In genomic region chr1:115147928-115148327, GRCh38 we compare ENCODE assay signal across 8 cellular contexts. TPM values are rescaled to one million over a fixed set of nuclear protein-coding genes. Genes with fewer than 3 reads are reported as not detected.
A peak's percentile ranks its signal among the peaks of the same experiment; 100 is the strongest.
DNase-seq lines count a peak whose midpoint lies in the region; ATAC-seq and TF ChIP-seq lines count a peak whose summit lies in the region.
"Not testable (repeated sequence)": the region's sequence is repeated elsewhere in the genome, so short reads cannot be mapped to it uniquely, and the experiment has no call there.

No MANE protein-coding gene starts in this region.

- CTCF ChIA-PET in CD8-positive, alpha-beta T cell (lab: Charles Lee), result not testable (repeated sequence)
- CTCF ChIA-PET in HEK293T (lab: Yijun Ruan, JAX), result interaction anchor here (0.7 to 1.1 kb wide), 2 partner anchors 279 to 314 kb away, joined by 4 to 6 read pairs; no protein-coding TSS in a partner anchor
- CTCF ChIA-PET in activated naive CD4-positive, alpha-beta T cell treated with anti-CD3 and anti-CD28 coated beads for 36 hours (lab: Charles Lee), result interaction anchor here (1.1 kb wide), 1 partner anchor 11 kb away, joined by 3 read pairs; no protein-coding TSS in a partner anchor
- CTCF ChIA-PET in naive thymus-derived CD4-positive, alpha-beta T cell (lab: Charles Lee), result interaction anchor here (1.1 kb wide), 1 partner anchor 9 kb away, joined by 3 read pairs; no protein-coding TSS in a partner anchor

- not testable (repeated sequence) for H3K4me1 ChIP-seq in CD8-positive, alpha-beta T cell (ENCODE audit: insufficient read depth, low read length); left ventricle myocardium inferior; naive thymus-derived CD4-positive, alpha-beta T cell (ENCODE audit: control insufficient read depth in 2 of 2, insufficient read depth in 2 of 2, low read length in 2 of 2); skeletal muscle satellite cell (ENCODE audit: control insufficient read depth, insufficient read depth, low read length)

- DNase-seq in CD8-positive, alpha-beta T cell, result peak in 1 of 7 experiments; percentile 32
- not testable (repeated sequence) for DNase-seq in HEK293T (ENCODE audit: extremely low spot score); T-helper 17 cell; activated naive CD4-positive, alpha-beta T cell treated with anti-CD3 and anti-CD28 coated beads for 36 hours; chondrocyte (ENCODE audit: low spot score); left ventricle myocardium inferior
- peak in 3 of 9 donors; percentile 5 to 43 (median 11) for DNase-seq in naive thymus-derived CD4-positive, alpha-beta T cell

- POLR2A ChIA-PET in CD8-positive, alpha-beta T cell (lab: Charles Lee), result interaction anchor here (0.7 kb wide), 1 partner anchor 1409 kb away, joined by 3 read pairs; no protein-coding TSS in a partner anchor
- POLR2A ChIA-PET in HEK293T (lab: Yijun Ruan, JAX); naive thymus-derived CD4-positive, alpha-beta T cell (lab: Charles Lee): not testable (repeated sequence)

- H3K4me3 Mint-ChIP-seq in CD8-positive, alpha-beta T cell, result peak overlapping the region; percentile 76
- peak overlapping the region; percentile 83 for H3K4me3 Mint-ChIP-seq in T-helper 17 cell
- H3K4me3 Mint-ChIP-seq in activated naive CD4-positive, alpha-beta T cell treated with anti-CD3 and anti-CD28 coated beads for 36 hours, result peak overlapping the region; percentile 27
- peak overlapping the region; percentile 53 for H3K4me3 Mint-ChIP-seq in chondrocyte (ENCODE audit: unreplicated experiment)
- peak overlapping the region; percentile 26 to 85 (median 69) for H3K4me3 Mint-ChIP-seq in naive thymus-derived CD4-positive, alpha-beta T cell

- H3K9me3 ChIP-seq in CD8-positive, alpha-beta T cell (ENCODE audit: low read length); T-helper 17 cell (ENCODE audit: control insufficient read depth, low read length, poor library complexity, severe bottlenecking); left ventricle myocardium inferior (replicated peaks); naive thymus-derived CD4-positive, alpha-beta T cell (ENCODE audit: control insufficient read depth in 2 of 3, low read length in 3 of 3); skeletal muscle satellite cell (replicated peaks; ENCODE audit: low read length): not testable (repeated sequence)

- not testable (repeated sequence) for H3K4me3 ChIP-seq in CD8-positive, alpha-beta T cell (ENCODE audit: low read depth, low read length); naive thymus-derived CD4-positive, alpha-beta T cell (ENCODE audit: low read length); skeletal muscle satellite cell (ENCODE audit: low read length)
- peak overlapping the region; percentile 34 for H3K4me3 ChIP-seq in left ventricle myocardium inferior

- intact Hi-C loops in CD8-positive, alpha-beta T cell (cut with DNase I, micrococcal nuclease); activated naive CD4-positive, alpha-beta T cell treated with anti-CD3 and anti-CD28 coated beads for 36 hours (cut with micrococcal nuclease); naive thymus-derived CD4-positive, alpha-beta T cell (cut with micrococcal nuclease): not testable (repeated sequence)
- intact Hi-C loops in left ventricle myocardium inferior (cut with micrococcal nuclease), result loop anchor here (10.0 kb wide), 1 partner anchor 127 kb away; no protein-coding TSS in a partner anchor

- peaks cover 17% of the 10 kb centered on the region for H3K27me3 Mint-ChIP-seq in CD8-positive, alpha-beta T cell (ENCODE audit: low read depth)
- H3K27me3 Mint-ChIP-seq in T-helper 17 cell, result peaks cover 46% of the 10 kb centered on the region
- peaks cover 30% of the 10 kb centered on the region for H3K27me3 Mint-ChIP-seq in activated naive CD4-positive, alpha-beta T cell treated with anti-CD3 and anti-CD28 coated beads for 36 hours (ENCODE audit: low read depth)
- not testable (repeated sequence) for H3K27me3 Mint-ChIP-seq in chondrocyte (ENCODE audit: low read depth)
- H3K27me3 Mint-ChIP-seq in naive thymus-derived CD4-positive, alpha-beta T cell, result peaks cover 22 to 48% (median 34%) of the 10 kb centered on the region in 5 donors

- H3K4me2 ChIP-seq in skeletal muscle satellite cell (ENCODE audit: low read length), result peak overlapping the region; percentile 20

- H3K27ac ChIP-seq in CD8-positive, alpha-beta T cell (ENCODE audit: low read depth, low read length); left ventricle myocardium inferior (replicated peaks); naive thymus-derived CD4-positive, alpha-beta T cell (ENCODE audit: low read depth, low read length): not testable (repeated sequence)

- ATAC-seq in CD8-positive, alpha-beta T cell; T-helper 17 cell; naive thymus-derived CD4-positive, alpha-beta T cell: not testable (repeated sequence)

- not testable (repeated sequence) for H3K36me3 Mint-ChIP-seq in CD8-positive, alpha-beta T cell; T-helper 17 cell (ENCODE audit: low read depth); activated naive CD4-positive, alpha-beta T cell treated with anti-CD3 and anti-CD28 coated beads for 36 hours (ENCODE audit: low read depth); chondrocyte (ENCODE audit: low read depth); naive thymus-derived CD4-positive, alpha-beta T cell

- H3K36me3 ChIP-seq in CD8-positive, alpha-beta T cell (ENCODE audit: insufficient read depth, low read length); left ventricle myocardium inferior; naive thymus-derived CD4-positive, alpha-beta T cell (ENCODE audit: control insufficient read depth in 2 of 3, insufficient read depth in 3 of 3, low read length in 3 of 3); skeletal muscle satellite cell (ENCODE audit: insufficient read depth, low read length): not testable (repeated sequence)

- not testable (repeated sequence) for H3K9me3 Mint-ChIP-seq in CD8-positive, alpha-beta T cell; activated naive CD4-positive, alpha-beta T cell treated with anti-CD3 and anti-CD28 coated beads for 36 hours; chondrocyte (ENCODE audit: low read depth); naive thymus-derived CD4-positive, alpha-beta T cell

- not testable (repeated sequence) for H3K4me1 Mint-ChIP-seq in CD8-positive, alpha-beta T cell (ENCODE audit: low read depth); T-helper 17 cell; activated naive CD4-positive, alpha-beta T cell treated with anti-CD3 and anti-CD28 coated beads for 36 hours (ENCODE audit: low read depth); naive thymus-derived CD4-positive, alpha-beta T cell
- H3K4me1 Mint-ChIP-seq in chondrocyte (ENCODE audit: low read depth), result peaks cover 18% of the 10 kb centered on the region

- H3K27ac Mint-ChIP-seq in CD8-positive, alpha-beta T cell, result peak overlapping the region; percentile 33
- not testable (repeated sequence) for H3K27ac Mint-ChIP-seq in T-helper 17 cell; activated naive CD4-positive, alpha-beta T cell treated with anti-CD3 and anti-CD28 coated beads for 36 hours; chondrocyte (ENCODE audit: unreplicated experiment)
- peak overlapping the region in 3 of 9 donors; percentile 58 to 83 (median 81) for H3K27ac Mint-ChIP-seq in naive thymus-derived CD4-positive, alpha-beta T cell

- H3K9ac ChIP-seq in skeletal muscle satellite cell (ENCODE audit: low read depth, low read length), result not testable (repeated sequence)

- not testable (repeated sequence) for TF ChIP-seq CTCF in CD8-positive, alpha-beta T cell (IDR thresholded peaks at IDR 0.05); chondrocyte (IDR thresholded peaks at IDR 0.05); left ventricle myocardium inferior (IDR thresholded peaks at IDR 0.05; ENCODE audit: borderline replicate concordance)

- not testable (repeated sequence) for H3K27me3 ChIP-seq in CD8-positive, alpha-beta T cell (ENCODE audit: insufficient read depth, low read length); left ventricle myocardium inferior (ENCODE audit: low read depth); naive thymus-derived CD4-positive, alpha-beta T cell (ENCODE audit: control insufficient read depth in 2 of 2, insufficient read depth in 2 of 2, low read length in 2 of 2); skeletal muscle satellite cell (ENCODE audit: control insufficient read depth, insufficient read depth, low read length)

TF ChIP-seq in HEK293T, 16 proteins besides CTCF, POLR2A, EP300 and RAD21 (continues in another document):
- 0 out of 2 replicates have a peak, but pooled peaks have one; percentile 21 for TF ChIP-seq PKNOX1 (IDR thresholded peaks at IDR 0.05)

RNA-seq across cellular contexts. Expression of gene TSPAN2, which starts 58.6 kb away (rescaled TPM):
- total RNA-seq in CD8-positive, alpha-beta T cell, result under 1 TPM; 0.43 to 0.72 TPM
- total RNA-seq in T-helper 17 cell (10 to 100 TPM in 1 of 2 donors, 1 to 10 TPM in 1; 9.2 to 14.2 TPM), chondrocyte (218 to 498 TPM (median 227 TPM) in 3 replicates), left ventricle myocardium inferior (5.3 TPM)
- total RNA-seq in activated naive CD4-positive, alpha-beta T cell treated with anti-CD3 and anti-CD28 coated beads for 36 hours, result under 1 TPM; 0.86 to 0.91 TPM
- 10 to 100 TPM in 1 of 5 experiments, 1 to 10 TPM in 2, under 1 TPM in 1, not detected in 1; 0.30 to 12.0 (median 2.9) TPM for total RNA-seq in naive thymus-derived CD4-positive, alpha-beta T cell
- 1 to 10 TPM; 4.2 to 4.9 TPM for polyA plus RNA-seq in naive thymus-derived CD4-positive, alpha-beta T cell
- total RNA-seq in skeletal muscle satellite cell (2012; rRNA removed), result 0.87 TPM in 1 of 2 replicates, not detected in the other

Comparison
In these comparisons a context has a peak if more than half of its experiments do, and no peak if none do; other contexts are left out.
1. H3K4me3 Mint-ChIP-seq: peak in every context shown above with its lines; median percentile 83 in T-helper 17 cell; 76 in CD8-positive, alpha-beta T cell; 69 in naive thymus-derived CD4-positive, alpha-beta T cell; 53 in chondrocyte; 27 in activated naive CD4-positive, alpha-beta T cell treated with anti-CD3 and anti-CD28 coated beads for 36 hours.
2. RNA of gene TSPAN2, which starts 58.6 kb away (total RNA-seq): 218 to 498 TPM in chondrocyte; 9.2 to 14.2 TPM in T-helper 17 cell, 5.3 TPM in left ventricle myocardium inferior (single experiment), 0.30 to 12.0 TPM in naive thymus-derived CD4-positive, alpha-beta T cell, 0.86 to 0.91 TPM in activated naive CD4-positive, alpha-beta T cell treated with anti-CD3 and anti-CD28 coated beads for 36 hours and 0.43 to 0.72 TPM in CD8-positive, alpha-beta T cell; every median in the first group is over 10 times any median in the second.